In the genomic region with DNA sequence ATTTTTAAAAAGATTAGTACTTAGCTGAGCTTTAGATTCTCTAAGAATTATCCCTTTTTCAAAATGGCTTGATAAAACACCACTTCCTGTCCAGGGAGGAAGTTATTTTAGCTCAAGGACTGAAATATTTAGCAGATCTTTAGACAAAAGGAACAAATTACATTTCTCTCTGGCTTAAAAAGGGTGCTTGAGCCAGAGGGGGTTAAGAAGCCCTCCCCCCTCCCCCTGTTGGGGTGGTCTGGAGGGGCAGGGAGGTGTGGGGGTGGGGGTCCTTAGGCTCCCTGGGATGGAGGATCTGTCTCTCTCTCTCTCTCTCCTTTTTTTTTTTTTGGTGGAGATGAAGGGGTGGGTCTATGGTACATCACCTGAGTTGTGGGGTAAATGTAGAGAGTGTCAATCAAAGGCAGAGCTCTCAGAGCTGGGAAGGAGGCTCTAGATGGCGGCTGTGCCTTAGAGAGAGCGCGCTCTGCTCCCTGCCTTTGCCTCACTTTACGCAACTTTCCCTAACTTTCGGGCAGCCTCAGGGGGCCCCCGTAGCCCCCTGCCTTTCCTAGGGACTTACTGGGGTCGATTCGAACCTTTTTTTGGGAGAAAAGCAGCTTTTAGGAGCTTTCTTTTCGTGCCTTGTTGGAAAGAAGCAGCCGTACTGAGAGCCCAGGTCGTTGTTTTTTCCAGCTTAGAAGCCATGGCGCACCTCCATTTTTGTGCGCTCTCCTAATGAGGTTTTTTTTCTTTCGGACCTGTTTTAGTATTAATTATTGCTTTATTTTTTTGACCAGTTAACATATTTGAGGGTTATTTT, we compare ENCODE assay signal across 8 cellular contexts. TPM values are rescaled to one million over a fixed set of nuclear protein-coding genes. Genes with fewer than 3 reads are reported as not detected.
DNase-seq lines count a peak whose midpoint lies in the region; ATAC-seq and TF ChIP-seq lines count a peak whose summit lies in the region.

A gene (plus strand): TSS at position 415 of the 802 bp plus-strand sequence. CDS start 914 bp downstream, outside the sequence.

- CTCF ChIA-PET in A673 (lab: Charles Lee), result interaction anchor here (0.6 to 1.3 kb wide), 3 partner anchors 10 to 103 kb away, joined by 3 to 5 read pairs (median 4); no protein-coding TSS in a partner anchor

- TF ChIP-seq CTCF in A673 (conservative IDR thresholded peaks at IDR 0.05; ENCODE audit: low read depth, low read length) (no peak), body of pancreas (IDR thresholded peaks at IDR 0.05) (no peak)

- WGBS in body of pancreas, 2 donors, result 0 to 1% methylated on average over 14 of the region's 14 CpGs

- H3K27me3 ChIP-seq in A673 (replicated peaks; ENCODE audit: insufficient read depth, low read depth, low read length, poor library complexity), result no peaks in the 10 kb centered on the region
- no peaks in the 10 kb centered on the region for H3K27me3 ChIP-seq in body of pancreas

- peaks cover 65% of the 10 kb centered on the region for H3K36me3 ChIP-seq in A673 (ENCODE audit: insufficient read depth, low read length, poor library complexity, severe bottlenecking)
- no peaks in the 10 kb centered on the region for H3K36me3 ChIP-seq in body of pancreas (replicated peaks in 1 of 2; ENCODE audit: insufficient read depth in 1 of 2, low read depth in 2 of 2)

- H3K4me1 ChIP-seq in A673 (ENCODE audit: insufficient read depth, low read length, poor library complexity, severe bottlenecking) (peaks cover 7% of the 10 kb centered on the region), body of pancreas (peaks cover 50% of the 10 kb centered on the region)

- ATAC-seq in GM18858 (IDR thresholded peaks at IDR 0.05; ENCODE audit: unreplicated experiment) (peak; percentile 63), HG03060 (IDR thresholded peaks at IDR 0.05; ENCODE audit: low read depth, unreplicated experiment) (peak; percentile 68), body of pancreas (peak; percentile 46)

- H3K9me3 ChIP-seq in A673 (ENCODE audit: low read depth, low read length, poor library complexity, severe bottlenecking), result no peaks in the 10 kb centered on the region
- H3K9me3 ChIP-seq in body of pancreas, result no peaks in the 10 kb centered on the region

- H3K4me3 ChIP-seq in A673 (ENCODE audit: low read depth, low read length, poor library complexity, severe bottlenecking) (peak within 1 kb of the TSS; percentile 68), body of pancreas (peak within 1 kb of the TSS; percentile 20 to 77), iPS-11a (ENCODE audit: low read depth, low read length) (peak within 1 kb of the TSS; percentile 96), skeletal muscle cell (ENCODE audit: low read depth, low read length) (peak within 1 kb of the TSS; percentile 63)

- DNase-seq in A673 (ENCODE audit: low spot score) (peak; percentile 91), NCI-H2081 treated with DMSO at 0.1 percent for 48 hours (lab: John Stamatoyannopoulos, UW) (peak; percentile 80), T1000 (lab: John Stamatoyannopoulos, UW) (peak; percentile 30), body of pancreas (peak; percentile 61 to 84 (median 73)), skeletal muscle cell (ENCODE audit: low read depth) (peak; percentile 67)

- H3K27ac ChIP-seq in A673 (ENCODE audit: low read depth, low read length, poor library complexity, severe bottlenecking) (peak within 1 kb of the TSS; percentile 99), body of pancreas (peak within 1 kb of the TSS; percentile 59 to 99 (median 97))

- TF ChIP-seq POLR2A in body of pancreas (IDR thresholded peaks at IDR 0.05), result peak; percentile 74 to 98 (median 98)

- no TSS peak for BruUV-seq in A673 (replicated peaks; lab: Mats Ljungman, UMichigan)

- POLR2A ChIA-PET in A673 (lab: Charles Lee; ENCODE audit: low non-redundant PET), result interaction anchor here (0.9 to 2.4 kb wide), 2 partner anchors 18 to 80 kb away, joined by 4 to 19 read pairs; no protein-coding TSS in a partner anchor

- intact Hi-C loops in A673 (cut with micrococcal nuclease; ENCODE audit: unreplicated experiment) (loop anchor here (2.0 to 5.0 kb wide), 2 partner anchors 17 to 93 kb away; no protein-coding TSS in a partner anchor), body of pancreas (cut with DNase I) (no loop called here)

RNA-seq across cellular contexts. Expression of the gene that starts here (rescaled TPM):
- total RNA-seq in A673 (2021), result 75.7 and 78.0 TPM in 2 replicates
- 10 to 100 TPM; 63.9 to 70.0 TPM for total RNA-seq in body of pancreas

Comparison
In these comparisons a context has a peak if more than half of its experiments do, and no peak if none do; other contexts are left out.
1. Peak in every context shown above with its lines: DNase-seq, ATAC-seq, H3K4me3 ChIP-seq and H3K27ac ChIP-seq.
2. DNase-seq: peak in every context shown above with its lines; median percentile 91 in A673; 80 in NCI-H2081 treated with DMSO at 0.1 percent for 48 hours; 73 in body of pancreas; 67 in skeletal muscle cell; 30 in T1000.